Comparison of ENCODE assay signal across 22 cellular contexts in genomic region chr2:238090887-238091286, GRCh38. TPM values are rescaled to one million over a fixed set of nuclear protein-coding genes. Genes with fewer than 3 reads are reported as not detected.
"Had no signal": no experiment of that assay in that cellular context is flagged by ENCODE, and none has a peak within 500 bp of the region (broad histone marks: within the 10 kb centered on the region; RNA-seq: fewer than 3 reads in every experiment).

No MANE protein-coding gene starts in this region.

- H3K27ac Mint-ChIP-seq: activated B cell treated with CpG ODN at 0.5 μM for 24 hours; activated CD4-positive, alpha-beta T cell treated with anti-CD3 and anti-CD28 coated beads for 36 hours; activated naive CD4-positive, alpha-beta T cell treated with anti-CD3 and anti-CD28 coated beads for 36 hours; activated naive CD8-positive, alpha-beta T cell treated with anti-CD3 and anti-CD28 coated beads, Interleukin-2, amount 50 U/mL, for 24 hours; dendritic cell treated with granulocyte-macrophage colony-stimulating factor and Interleukin-4, amounts not matched to agents 40 ng/mL and 50 ng/mL, for 4 days; natural killer cell treated with Interleukin-12 subunit alpha and Interleukin-12 subunit beta and Interleukin-15 and Interleukin-18, amount 100 ng/mL, for 72 hours; stimulated activated effector memory CD8-positive, alpha-beta T cell treated with anti-CD3 and anti-CD28 coated beads, Interleukin-12 subunit alpha, Interleukin-12 subunit beta, amount 100 ng/mL, for 72 hours; T-helper 17 cell had no signal

- H3K4me1 Mint-ChIP-seq: activated CD4-positive, alpha-beta T cell treated with anti-CD3 and anti-CD28 coated beads for 36 hours; activated naive CD8-positive, alpha-beta T cell treated with anti-CD3 and anti-CD28 coated beads, Interleukin-2, amount 50 U/mL, for 24 hours; stimulated activated effector memory CD8-positive, alpha-beta T cell treated with anti-CD3 and anti-CD28 coated beads, Interleukin-12 subunit alpha, Interleukin-12 subunit beta, amount 100 ng/mL, for 72 hours; stimulated activated naive CD8-positive, alpha-beta T cell treated with anti-CD3 and anti-CD28 coated beads, Interleukin-15, amount 100 ng/mL, for 72 hours had no signal

- ATAC-seq: activated CD4-positive, alpha-beta T cell treated with anti-CD3 and anti-CD28 coated beads for 36 hours; activated naive CD8-positive, alpha-beta T cell treated with anti-CD3 and anti-CD28 coated beads, Interleukin-2, amount 50 U/mL, for 24 hours; activated T-cell treated with anti-CD3 and anti-CD28 coated beads, Interleukin-2, amount 50 U/mL, for 4 hours; sciatic nerve; stimulated activated effector memory CD8-positive, alpha-beta T cell treated with anti-CD3 and anti-CD28 coated beads, Interleukin-12 subunit alpha, Interleukin-12 subunit beta, amount 100 ng/mL, for 72 hours; stimulated activated naive CD8-positive, alpha-beta T cell treated with anti-CD3 and anti-CD28 coated beads, Interleukin-15, amount 100 ng/mL, for 72 hours; T-helper 17 cell had no signal

- H3K27me3 Mint-ChIP-seq: activated B cell treated with CpG ODN at 0.5 μM for 24 hours; activated CD4-positive, alpha-beta T cell treated with anti-CD3 and anti-CD28 coated beads for 36 hours; activated naive CD8-positive, alpha-beta T cell treated with anti-CD3 and anti-CD28 coated beads, Interleukin-2, amount 50 U/mL, for 24 hours; dendritic cell treated with granulocyte-macrophage colony-stimulating factor and Interleukin-4, amounts not matched to agents 40 ng/mL and 50 ng/mL, for 4 days; natural killer cell treated with Interleukin-12 subunit alpha and Interleukin-12 subunit beta and Interleukin-15 and Interleukin-18, amount 100 ng/mL, for 72 hours; stimulated activated naive CD8-positive, alpha-beta T cell treated with anti-CD3 and anti-CD28 coated beads, Interleukin-15, amount 100 ng/mL, for 72 hours; T-helper 17 cell had no signal

- H3K4me3 Mint-ChIP-seq: activated B cell treated with CpG ODN at 0.5 μM for 24 hours; activated CD4-positive, alpha-beta T cell treated with anti-CD3 and anti-CD28 coated beads for 36 hours; activated naive CD4-positive, alpha-beta T cell treated with anti-CD3 and anti-CD28 coated beads for 36 hours; activated naive CD8-positive, alpha-beta T cell treated with anti-CD3 and anti-CD28 coated beads, Interleukin-2, amount 50 U/mL, for 24 hours; activated T-cell treated with anti-CD3 and anti-CD28 coated beads, Interleukin-2, amount 50 U/mL, for 4 hours; dendritic cell treated with granulocyte-macrophage colony-stimulating factor and Interleukin-4, amounts not matched to agents 40 ng/mL and 50 ng/mL, for 4 days; natural killer cell treated with Interleukin-12 subunit alpha and Interleukin-12 subunit beta and Interleukin-15 and Interleukin-18, amount 100 ng/mL, for 72 hours; stimulated activated effector memory CD8-positive, alpha-beta T cell treated with anti-CD3 and anti-CD28 coated beads, Interleukin-12 subunit alpha, Interleukin-12 subunit beta, amount 100 ng/mL, for 72 hours; stimulated activated naive CD8-positive, alpha-beta T cell treated with anti-CD3 and anti-CD28 coated beads, Interleukin-15, amount 100 ng/mL, for 72 hours; T-helper 17 cell had no signal

- DNase-seq: activated B cell treated with CpG ODN at 0.5 μM for 24 hours; activated CD4-positive, alpha-beta T cell treated with anti-CD3 and anti-CD28 coated beads for 36 hours; activated CD4-positive, alpha-beta T cell treated with anti-CD3 and anti-CD28 coated beads, Interleukin-2, amount 50 U/mL, for 4 hours; activated naive CD4-positive, alpha-beta T cell treated with anti-CD3 and anti-CD28 coated beads for 36 hours; activated naive CD8-positive, alpha-beta T cell treated with anti-CD3 and anti-CD28 coated beads, Interleukin-2, amount 50 U/mL, for 24 hours; activated T-cell treated with anti-CD3 and anti-CD28 coated beads, Interleukin-2, amount 50 U/mL, for 4 hours; effector CD4-positive, alpha-beta T cell; foreskin melanocyte; hippocampal formation; left ventricle myocardium inferior; midbrain; small intestine; stimulated activated CD4-positive, alpha-beta T cell treated with anti-CD3 and anti-CD28 coated beads, Interleukin-2, amount 100 ng/mL, for 24 hours; stimulated activated naive CD8-positive, alpha-beta T cell treated with anti-CD3 and anti-CD28 coated beads, Interleukin-15, amount 100 ng/mL, for 72 hours; SW 1271; T-helper 17 cell; uterus had no signal

- H3K9me3 Mint-ChIP-seq: activated B cell treated with CpG ODN at 0.5 μM for 24 hours; activated naive CD4-positive, alpha-beta T cell treated with anti-CD3 and anti-CD28 coated beads for 36 hours; activated naive CD8-positive, alpha-beta T cell treated with anti-CD3 and anti-CD28 coated beads, Interleukin-2, amount 50 U/mL, for 24 hours; activated T-cell treated with anti-CD3 and anti-CD28 coated beads, Interleukin-2, amount 50 U/mL, for 4 hours; dendritic cell treated with granulocyte-macrophage colony-stimulating factor and Interleukin-4, amounts not matched to agents 40 ng/mL and 50 ng/mL, for 4 days; natural killer cell treated with Interleukin-12 subunit alpha and Interleukin-12 subunit beta and Interleukin-15 and Interleukin-18, amount 100 ng/mL, for 72 hours; stimulated activated effector memory CD8-positive, alpha-beta T cell treated with anti-CD3 and anti-CD28 coated beads, Interleukin-12 subunit alpha, Interleukin-12 subunit beta, amount 100 ng/mL, for 72 hours; stimulated activated naive CD8-positive, alpha-beta T cell treated with anti-CD3 and anti-CD28 coated beads, Interleukin-15, amount 100 ng/mL, for 72 hours had no signal

RNA-seq across cellular contexts. Expression of gene ESPNL, which starts 9.3 kb away (rescaled TPM):
- total RNA-seq: left ventricle myocardium inferior, lung microvascular endothelial cell, sciatic nerve had no signal

RNA-seq across cellular contexts. Expression of gene KLHL30, which starts 47.6 kb away (rescaled TPM):
- total RNA-seq: activated B cell treated with CpG ODN at 0.5 μM for 24 hours; activated CD4-positive, alpha-beta T cell treated with anti-CD3 and anti-CD28 coated beads for 36 hours; activated naive CD4-positive, alpha-beta T cell treated with anti-CD3 and anti-CD28 coated beads for 36 hours; activated T-cell treated with anti-CD3 and anti-CD28 coated beads, Interleukin-2, amount 50 U/mL, for 4 hours; lung microvascular endothelial cell; natural killer cell treated with Interleukin-12 subunit alpha and Interleukin-12 subunit beta and Interleukin-15 and Interleukin-18, amount 100 ng/mL, for 72 hours; T-helper 17 cell had no signal
